In genomic region chr22:39763276-39763675, GRCh38 we compare ENCODE assay signal across 18 cellular contexts.
"Had no signal": no experiment of that assay in that cellular context is flagged by ENCODE, and none has a peak within 500 bp of the region (broad histone marks: within the 10 kb centered on the region; RNA-seq: fewer than 3 reads in every experiment).

No MANE protein-coding gene starts in this region.

- H2AFZ ChIP-seq: hepatocyte had no signal

- ATAC-seq: foreskin keratinocyte, heart left ventricle, left cardiac atrium, left lung, left ventricle myocardium superior, lower lobe of right lung, mucosa of descending colon had no signal

- H3K79me2 ChIP-seq: hepatocyte had no signal

- DNase-seq: dermis blood vessel endothelial cell; dorsolateral prefrontal cortex; effector CD4-positive, alpha-beta T cell; effector memory CD4-positive, alpha-beta T cell; foreskin keratinocyte; glutamatergic neuron; heart left ventricle; hypothalamus; left cardiac atrium; left lung; left ventricle myocardium superior; lower lobe of right lung; mesenchymal stem cell; mucosa of descending colon had no signal

- H3K4me3 Mint-ChIP-seq: mesothelial cell of epicardium had no signal

- H3K27ac ChIP-seq: coronary artery, dorsolateral prefrontal cortex, esophagus muscularis mucosa, foreskin keratinocyte, heart left ventricle, hepatocyte, left lung, lower lobe of right lung had no signal

- H3K9me3 ChIP-seq: left lung, lower lobe of right lung, mucosa of descending colon had no signal

- H3K27ac Mint-ChIP-seq: mesothelial cell of epicardium had no signal

- H3K4me3 ChIP-seq: coronary artery, dorsolateral prefrontal cortex, esophagus muscularis mucosa, heart left ventricle, hepatocyte, left lung, lower lobe of right lung, mucosa of descending colon had no signal

- H3K36me3 ChIP-seq: esophagus muscularis mucosa, heart left ventricle, left lung, lower lobe of right lung had no signal

- H3K4me2 ChIP-seq: hepatocyte had no signal

- H3K4me1 ChIP-seq: esophagus muscularis mucosa, foreskin keratinocyte, heart left ventricle, left lung, lower lobe of right lung had no signal

- H3K27me3 ChIP-seq: esophagus muscularis mucosa had no signal

- H3K36me3 Mint-ChIP-seq: mesothelial cell of epicardium had no signal
